1 cellular context compared by ENCODE assay signal in genomic region chr11:13114566-13115465, GRCh38.
TF ChIP-seq lines count a peak whose summit lies in the region.

No MANE protein-coding gene starts in this region.

TF ChIP-seq in HepG2, 621 proteins besides CTCF, POLR2A, EP300 and RAD21 (continued from another document and continues in another):
- TF ChIP-seq ZNF407 (CRISPR knock-in tag; IDR thresholded peaks at IDR 0.05; ENCODE audit: not compliant biosample characterization) = no peak
- no peak for TF ChIP-seq HIVEP1 (CRISPR knock-in tag; IDR thresholded peaks at IDR 0.05)
- TF ChIP-seq SKIL (CRISPR knock-in tag; IDR thresholded peaks at IDR 0.05; ENCODE audit: borderline replicate concordance) = no peak
- TF ChIP-seq SNAI1 (CRISPR knock-in tag; IDR thresholded peaks at IDR 0.05; ENCODE audit: borderline replicate concordance) = no peak
- TF ChIP-seq ZNF556 (CRISPR knock-in tag; IDR thresholded peaks at IDR 0.05; ENCODE audit: borderline replicate concordance) = no peak
- no peak for TF ChIP-seq ZNF768 (CRISPR knock-in tag; IDR thresholded peaks at IDR 0.05)
- TF ChIP-seq ZBTB37 (CRISPR knock-in tag; IDR thresholded peaks at IDR 0.05) = no peak
- TF ChIP-seq ZGPAT (CRISPR knock-in tag; IDR thresholded peaks at IDR 0.05) = peak; percentile 57; the same call in 1 of the 2 replicates
- no peak for TF ChIP-seq CENPBD1 (CRISPR knock-in tag; IDR thresholded peaks at IDR 0.05; ENCODE audit: borderline replicate concordance, low read depth)
- TF ChIP-seq ATAD3A (CRISPR knock-in tag; IDR thresholded peaks at IDR 0.05) = no peak
- no peak for TF ChIP-seq NFIB (CRISPR knock-in tag; IDR thresholded peaks at IDR 0.05; ENCODE audit: borderline replicate concordance)
- no peak for TF ChIP-seq ARNT2 (CRISPR knock-in tag; IDR thresholded peaks at IDR 0.05; ENCODE audit: low read depth)
- no peak for TF ChIP-seq HDAC6 (IDR thresholded peaks at IDR 0.05; ENCODE audit: low read depth, low read length)
- no peak for TF ChIP-seq ESRRA (CRISPR knock-in tag; IDR thresholded peaks at IDR 0.05; ENCODE audit: low read depth)
- peak; percentile 65 for TF ChIP-seq FOXA3 (CRISPR knock-in tag; IDR thresholded peaks at IDR 0.05)
- TF ChIP-seq SYNCRIP (IDR thresholded peaks at IDR 0.05; ENCODE audit: insufficient read depth, low read depth, low read length) = no peak
- no peak for TF ChIP-seq ELF3 (CRISPR knock-in tag; IDR thresholded peaks at IDR 0.05)
- TF ChIP-seq ZNF326 (CRISPR knock-in tag; IDR thresholded peaks at IDR 0.05; ENCODE audit: borderline replicate concordance) = no peak
- no peak for TF ChIP-seq AKAP8 (CRISPR knock-in tag; IDR thresholded peaks at IDR 0.05)
- TF ChIP-seq ZNF17 (CRISPR knock-in tag; IDR thresholded peaks at IDR 0.05) = no peak
- TF ChIP-seq MYNN (CRISPR knock-in tag; IDR thresholded peaks at IDR 0.05; ENCODE audit: low read depth) = no peak
- TF ChIP-seq SMC3 (IDR thresholded peaks at IDR 0.05; ENCODE audit: low read length) = peak; percentile 79
- TF ChIP-seq SIN3A (IDR thresholded peaks at IDR 0.05; ENCODE audit: borderline replicate concordance, low read depth, low read length) = no peak
- 0 out of 2 replicates have a peak, but pooled peaks have one; percentile 24 for TF ChIP-seq ZBTB38 (CRISPR knock-in tag; IDR thresholded peaks at IDR 0.05)
- no peak for TF ChIP-seq GMEB1 (CRISPR knock-in tag; IDR thresholded peaks at IDR 0.05; ENCODE audit: borderline replicate concordance)
- no peak; the same call in 1 of the 2 replicates for TF ChIP-seq THAP11 (CRISPR knock-in tag; IDR thresholded peaks at IDR 0.05)
- peak; percentile 36; the same call in 1 of the 2 replicates for TF ChIP-seq RFXANK (CRISPR knock-in tag; IDR thresholded peaks at IDR 0.05)
- peak; percentile 92 for TF ChIP-seq ZMYM4 (CRISPR knock-in tag; IDR thresholded peaks at IDR 0.05)
- TF ChIP-seq ZBED4 (CRISPR knock-in tag; IDR thresholded peaks at IDR 0.05; ENCODE audit: borderline replicate concordance) = no peak
- no peak for TF ChIP-seq MAFK (conservative IDR thresholded peaks at IDR 0.05 in 1 of 2, IDR thresholded peaks at IDR 0.05 in 1 of 2; ENCODE audit: low read length in 2 of 2)
- no peak; the same call in 1 of the 2 replicates for TF ChIP-seq ZFY (CRISPR knock-in tag; IDR thresholded peaks at IDR 0.05)
- no peak for TF ChIP-seq THAP9 (CRISPR knock-in tag; IDR thresholded peaks at IDR 0.05; ENCODE audit: borderline replicate concordance)
- no peak for TF ChIP-seq RBFOX2 (IDR thresholded peaks at IDR 0.05; ENCODE audit: low read depth, low read length)
